In the genomic region with DNA sequence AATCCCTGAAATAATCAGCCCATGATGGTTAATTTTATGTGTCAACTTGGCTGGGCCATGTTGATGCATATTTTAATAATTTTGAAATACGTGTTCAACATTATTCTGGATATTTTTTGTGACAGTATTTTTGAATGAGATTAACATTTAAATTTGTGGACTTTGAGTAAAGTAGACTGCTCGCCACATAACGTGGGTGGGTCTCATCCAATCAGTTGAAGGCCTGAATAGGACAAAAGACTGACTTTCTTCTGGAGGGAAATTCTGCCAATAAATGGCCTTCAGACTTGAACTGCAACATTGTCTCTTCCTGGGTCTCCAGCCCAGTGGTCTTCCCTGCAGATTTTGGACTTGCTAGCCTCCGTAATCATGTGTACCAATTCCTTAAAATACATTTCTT, we compare ENCODE assay signal across 29 cellular contexts. TPM values are rescaled to one million over a fixed set of nuclear protein-coding genes. Genes with fewer than 3 reads are reported as not detected.
"Had no signal": no experiment of that assay in that cellular context is flagged by ENCODE, and none has a peak within 500 bp of the region (broad histone marks: within the 10 kb centered on the region; RNA-seq: fewer than 3 reads in every experiment).

No MANE protein-coding gene starts in this region.

- H3K4me1 Mint-ChIP-seq: immature natural killer cell; memory B cell; natural killer cell; stimulated activated naive CD8-positive, alpha-beta T cell treated with anti-CD3 and anti-CD28 coated beads, Interleukin-15, amount 100 ng/mL, for 72 hours had no signal

- H3K4me3 ChIP-seq: esophagus squamous epithelium, heart right ventricle, lung, right lobe of liver, suprapubic skin, vagina had no signal

- H3K9me3 ChIP-seq: esophagus squamous epithelium, right lobe of liver, suprapubic skin, vagina had no signal

- H3K36me3 Mint-ChIP-seq: immature natural killer cell, memory B cell, natural killer cell had no signal

- H3K4me3 Mint-ChIP-seq: effector memory CD8-positive, alpha-beta T cell; immature natural killer cell; memory B cell; natural killer cell; stimulated activated naive CD8-positive, alpha-beta T cell treated with anti-CD3 and anti-CD28 coated beads, Interleukin-15, amount 100 ng/mL, for 72 hours had no signal

- ATAC-seq: effector memory CD8-positive, alpha-beta T cell; left colon; natural killer cell; stimulated activated naive CD8-positive, alpha-beta T cell treated with anti-CD3 and anti-CD28 coated beads, Interleukin-15, amount 100 ng/mL, for 72 hours had no signal

- H2AFZ ChIP-seq: parathyroid adenoma had no signal

- H3K27me3 Mint-ChIP-seq: progenitor cell of endocrine pancreas; stimulated activated naive CD8-positive, alpha-beta T cell treated with anti-CD3 and anti-CD28 coated beads, Interleukin-15, amount 100 ng/mL, for 72 hours had no signal

- H3K27ac ChIP-seq: parathyroid adenoma, right lobe of liver, vagina had no signal

- H3K4me1 ChIP-seq: esophagus squamous epithelium, parathyroid adenoma, vagina had no signal

- H3K27me3 ChIP-seq: esophagus squamous epithelium, heart right ventricle, right lobe of liver, suprapubic skin, vagina had no signal

- H3K79me2 ChIP-seq: parathyroid adenoma had no signal

- DNase-seq: cortex of kidney; effector memory CD8-positive, alpha-beta T cell; erythroblast; esophagus squamous epithelium; foreskin melanocyte; glutamatergic neuron; heart right ventricle; hippocampal formation; immature natural killer cell; islet precursor cell; left colon; midbrain; natural killer cell; right lobe of liver; small intestine; stimulated activated CD4-positive, alpha-beta T cell treated with anti-CD3 and anti-CD28 coated beads, Interleukin-12 subunit alpha, Interleukin-12 subunit beta, amount 100 ng/mL, for 4 hours; stimulated activated CD4-positive, alpha-beta T cell treated with anti-CD3 and anti-CD28 coated beads, Interleukin-1b, Interleukin-23, amount 100 ng/mL, for 48 hours; stimulated activated CD4-positive, alpha-beta T cell treated with anti-CD3 and anti-CD28 coated beads, Interleukin-4, amount 100 ng/mL, for 1 hour; stimulated activated CD8-positive, alpha-beta memory T cell treated with anti-CD3 and anti-CD28 coated beads, Interleukin-4, amount 100 ng/mL, for 48 hours; stimulated activated naive CD4-positive, alpha-beta T cell; stimulated activated naive CD8-positive, alpha-beta T cell treated with anti-CD3 and anti-CD28 coated beads, Interleukin-15, amount 100 ng/mL, for 72 hours; trophoblast cell had no signal

- H3K36me3 ChIP-seq: esophagus squamous epithelium, heart right ventricle, right lobe of liver, suprapubic skin, vagina had no signal

- H3K27ac Mint-ChIP-seq: effector memory CD8-positive, alpha-beta T cell; immature natural killer cell; memory B cell; natural killer cell; progenitor cell of endocrine pancreas; stimulated activated naive CD8-positive, alpha-beta T cell treated with anti-CD3 and anti-CD28 coated beads, Interleukin-15, amount 100 ng/mL, for 72 hours had no signal

RNA-seq across cellular contexts. Expression of a gene that starts 53.6 kb away (rescaled TPM):
- total RNA-seq: dermis microvascular lymphatic vessel endothelial cell had no signal
